ENCODE assay signal across 24 cellular contexts in the genomic region with DNA sequence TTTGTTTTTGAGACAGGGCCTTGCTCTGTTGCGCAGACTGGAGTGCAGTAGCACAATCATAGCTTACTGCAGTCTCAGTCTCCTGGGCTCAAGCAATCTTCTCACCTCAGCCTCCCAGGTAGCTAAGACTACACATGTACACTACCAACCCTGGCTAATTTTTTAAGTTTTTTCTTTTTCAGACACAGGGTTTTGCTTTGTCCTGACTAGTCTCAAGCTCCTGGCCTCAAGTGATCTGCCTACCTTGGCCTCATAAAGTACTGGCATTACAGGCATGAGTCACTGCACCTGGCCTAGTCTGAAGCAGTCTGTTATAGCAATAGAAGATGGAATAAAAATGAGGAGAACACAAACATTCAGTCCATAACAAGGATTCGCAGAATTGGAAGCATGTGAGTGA.
DNase-seq lines count a peak whose midpoint lies in the region; ATAC-seq, FAIRE-seq and TF ChIP-seq lines count a peak whose summit lies in the region.
"Had no signal": no experiment of that assay in that cellular context is flagged by ENCODE, and none has a peak within 500 bp of the region (broad histone marks: within the 10 kb centered on the region; RNA-seq: fewer than 3 reads in every experiment).

No MANE protein-coding gene starts in this region.

- ATAC-seq in GM18520 (IDR thresholded peaks at IDR 0.05; ENCODE audit: unreplicated experiment), result no peak
- no peak for ATAC-seq in GM19035 (IDR thresholded peaks at IDR 0.05; ENCODE audit: unreplicated experiment)
- ATAC-seq: GM23338, HepG2 had no signal

- H3K4me3 Mint-ChIP-seq in astrocyte (ENCODE audit: unreplicated experiment), result peak overlapping the region; percentile 13
- H3K4me3 Mint-ChIP-seq: CD8-positive, alpha-beta memory T cell; GM23338 had no signal

- 100% methylated on average over 2 of the region's 2 CpGs for WGBS in esophagus muscularis mucosa
- 60 to 82% methylated on average over 2 of the region's 2 CpGs for WGBS in sigmoid colon, 2 donors

- no peaks in the 10 kb centered on the region for H4K20me1 ChIP-seq in astrocyte (ENCODE audit: insufficient read depth, low read length)

- H3K36me3 ChIP-seq in astrocyte (ENCODE audit: insufficient read depth, low read length) (no peaks in the 10 kb centered on the region), esophagus muscularis mucosa (no peaks in the 10 kb centered on the region), sigmoid colon (no peaks in the 10 kb centered on the region)
- H3K36me3 ChIP-seq: HAP-1 had no signal

- H3K4me1 Mint-ChIP-seq in astrocyte (ENCODE audit: low read depth, unreplicated experiment), result peaks cover 26% of the 10 kb centered on the region

- intact Hi-C loops in esophagus muscularis mucosa (cut with DNase I) (no loop called here), sigmoid colon (cut with DNase I) (no loop called here)

- H3K9me3 Mint-ChIP-seq in astrocyte (ENCODE audit: unreplicated experiment), result peaks cover 3% of the 10 kb centered on the region
- H3K9me3 Mint-ChIP-seq: CD8-positive, alpha-beta memory T cell; GM23338 had no signal

- TF ChIP-seq CTCF in astrocyte (IDR thresholded peaks at IDR 0.05; ENCODE audit: insufficient read depth, low read depth, low read length) (no peak), esophagus muscularis mucosa (IDR thresholded peaks at IDR 0.05) (no peak), sigmoid colon (IDR thresholded peaks at IDR 0.05) (no peak)

- H3K4me2 ChIP-seq in astrocyte (ENCODE audit: low read length), result no peak overlapping the region
- H3K4me2 ChIP-seq: GM23338 had no signal

- H3K36me3 Mint-ChIP-seq in astrocyte (ENCODE audit: low read depth, unreplicated experiment), result no peaks in the 10 kb centered on the region
- H3K36me3 Mint-ChIP-seq: CD8-positive, alpha-beta memory T cell had no signal

- no peak overlapping the region for H3K9ac ChIP-seq in astrocyte (ENCODE audit: low read length)

- no peaks in the 10 kb centered on the region for H3K4me1 ChIP-seq in astrocyte (ENCODE audit: insufficient read depth, low read length)
- peaks cover 0 to 24% (median 20%) of the 10 kb centered on the region in 4 donors for H3K4me1 ChIP-seq in esophagus muscularis mucosa
- no peaks in the 10 kb centered on the region for H3K4me1 ChIP-seq in sigmoid colon
- H3K4me1 ChIP-seq: HAP-1 had no signal

- TF ChIP-seq EP300 in esophagus muscularis mucosa (IDR thresholded peaks at IDR 0.05) (no peak), sigmoid colon (IDR thresholded peaks at IDR 0.05) (no peak)

- H3K27ac Mint-ChIP-seq in astrocyte (ENCODE audit: unreplicated experiment), result peak overlapping the region; percentile 21
- H3K27ac Mint-ChIP-seq: CD8-positive, alpha-beta memory T cell; GM23338 had no signal

- no peak for FAIRE-seq in astrocyte (lab: Jason Lieb, UNC)
- FAIRE-seq: HepG2 had no signal

- H2AFZ ChIP-seq in astrocyte (ENCODE audit: low read depth, low read length), result no peak overlapping the region
- H2AFZ ChIP-seq: GM23338 had no signal

- H3K9me3 ChIP-seq in astrocyte (ENCODE audit: insufficient read depth, low read depth, low read length), result no peaks in the 10 kb centered on the region
- H3K9me3 ChIP-seq in esophagus muscularis mucosa, result no peaks in the 10 kb centered on the region
- H3K9me3 ChIP-seq in sigmoid colon, result no peaks in the 10 kb centered on the region
- H3K9me3 ChIP-seq: HAP-1 had no signal

- H3K4me3 ChIP-seq in astrocyte (ENCODE audit: insufficient read depth, low read depth, low read length), result no peak overlapping the region
- no peak overlapping the region for H3K4me3 ChIP-seq in esophagus muscularis mucosa
- H3K4me3 ChIP-seq in sigmoid colon, result no peak overlapping the region
- H3K4me3 ChIP-seq: GM23338, HAP-1, SK-N-MC had no signal

- DNase-seq in DMS53 treated with DMSO at 0.1 percent for 48 hours (lab: John Stamatoyannopoulos, UW; ENCODE audit: unreplicated experiment) (peak; percentile 25), astrocyte (ENCODE audit: low read depth) (no peak), esophagus muscularis mucosa (ENCODE audit: extremely low spot score) (peak; percentile 80), renal cortical epithelial cell (ENCODE audit: low read depth) (peak; percentile 29), sigmoid colon (no peak)
- no peak for DNase-seq in stimulated activated CD4-positive, alpha-beta T cell treated with anti-CD3 and anti-CD28 coated beads, Interleukin-4, amount 100 ng/mL, for 1 hour
- DNase-seq: AML-193; C1 segment of cervical spinal cord; CD8-positive, alpha-beta memory T cell; DMS79; KG1; NCI-H1105 treated with DMSO at 0.1 percent for 48 hours; NCI-H1694 treated with DMSO at 0.1 percent for 48 hours; NCI-H2081 treated with DMSO at 0.1 percent for 48 hours; NCI-H446; NCI-H526; Right ventricle myocardium superior had no signal

- H3K27me3 Mint-ChIP-seq in astrocyte (ENCODE audit: low read depth, unreplicated experiment), result peaks cover 2% of the 10 kb centered on the region

- no peaks in the 10 kb centered on the region for H3K79me2 ChIP-seq in astrocyte (ENCODE audit: insufficient read depth, low read length)

- H3K27me3 ChIP-seq in astrocyte (ENCODE audit: insufficient read depth, low read length), result no peaks in the 10 kb centered on the region
- H3K27me3 ChIP-seq in esophagus muscularis mucosa, result no peaks in the 10 kb centered on the region
- no peaks in the 10 kb centered on the region for H3K27me3 ChIP-seq in sigmoid colon

- TF ChIP-seq POLR2A in esophagus muscularis mucosa (IDR thresholded peaks at IDR 0.05; ENCODE audit: low read depth) (no peak), sigmoid colon (IDR thresholded peaks at IDR 0.05) (no peak)

- H3K27ac ChIP-seq in astrocyte (ENCODE audit: low read depth, low read length) (no peak overlapping the region), esophagus muscularis mucosa (replicated peaks in 1 of 4) (peak overlapping the region in 3 of 4 donors; percentile 65 to 69 (median 66)), sigmoid colon (no peak overlapping the region)
- H3K27ac ChIP-seq: HL-60, SK-N-MC had no signal

Comparison
In these comparisons a context has a peak if more than half of its experiments do, and no peak if none do; other contexts are left out.
1. DNase-seq: peak in DMS53 treated with DMSO at 0.1 percent for 48 hours (single experiment), esophagus muscularis mucosa (single experiment) and renal cortical epithelial cell (single experiment); none in astrocyte (single experiment), stimulated activated CD4-positive, alpha-beta T cell treated with anti-CD3 and anti-CD28 coated beads, Interleukin-4, amount 100 ng/mL, for 1 hour (single experiment) and sigmoid colon (single experiment).
2. H3K27ac ChIP-seq: peak in esophagus muscularis mucosa (3 of 4); none in astrocyte (single experiment) and sigmoid colon (0 of 4).